ENCODE assay signal across 8 cellular contexts in the genomic region with DNA sequence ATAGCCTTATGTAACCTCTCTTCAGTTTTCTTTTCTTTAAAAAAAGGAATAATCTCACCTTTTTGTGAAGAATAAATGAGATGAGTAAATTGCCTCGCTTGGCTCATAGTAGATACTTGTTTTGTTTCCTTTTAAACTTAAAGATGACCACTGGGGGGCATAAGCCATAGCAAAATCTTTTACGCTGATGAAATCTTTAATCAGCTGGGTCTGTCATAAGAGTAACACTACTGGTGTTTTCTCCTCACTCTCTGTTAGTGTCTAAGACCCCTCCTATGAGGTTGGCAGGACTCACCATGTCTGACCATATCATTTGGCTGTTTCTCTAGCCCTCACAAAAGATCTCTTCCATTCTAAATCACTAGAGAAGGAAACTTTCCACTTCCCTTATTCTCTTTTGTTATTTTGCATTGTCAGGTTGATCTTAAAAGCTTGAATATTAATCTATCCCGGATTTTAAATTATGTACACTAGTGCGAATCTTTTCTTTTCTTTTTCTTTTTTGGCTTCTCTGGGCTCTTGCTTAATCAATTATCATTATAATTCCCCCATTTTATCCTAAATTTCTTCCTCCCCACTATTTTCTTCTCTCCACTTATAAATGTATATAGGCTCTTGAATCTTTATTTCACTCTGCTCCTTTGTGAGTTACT. TPM values are rescaled to one million over a fixed set of nuclear protein-coding genes. Genes with fewer than 3 reads are reported as not detected.
A peak's percentile ranks its signal among the peaks of the same experiment; 100 is the strongest.
DNase-seq lines count a peak whose midpoint lies in the region; ATAC-seq and TF ChIP-seq lines count a peak whose summit lies in the region.

No MANE protein-coding gene starts in this region.

- H3K79me2 ChIP-seq in fibroblast of lung (ENCODE audit: control insufficient read depth, insufficient read depth, low read length), result no peaks in the 10 kb centered on the region

- H3K4me3 ChIP-seq in BE2C (ENCODE audit: low read depth, low read length) (no peak overlapping the region), RWPE2 (ENCODE audit: severe bottlenecking) (no peak overlapping the region), fibroblast of lung (replicated peaks in 1 of 4; ENCODE audit: control extremely low read depth in 1 of 4, insufficient read depth in 1 of 4, low read depth in 3 of 4, low read length in 4 of 4) (no peak overlapping the region), thoracic aorta (no peak overlapping the region)

- H3K27me3 ChIP-seq in BE2C, result no peaks in the 10 kb centered on the region
- H3K27me3 ChIP-seq in RWPE2 (ENCODE audit: insufficient read depth, poor library complexity, severe bottlenecking), result no peaks in the 10 kb centered on the region
- H3K27me3 ChIP-seq in fibroblast of lung (ENCODE audit: control insufficient read depth, insufficient read depth, low read length), result no peaks in the 10 kb centered on the region
- no peaks in the 10 kb centered on the region for H3K27me3 ChIP-seq in thoracic aorta (replicated peaks; ENCODE audit: insufficient read depth)

- H3K9me3 ChIP-seq in BE2C (no peaks in the 10 kb centered on the region), RWPE2 (ENCODE audit: severe bottlenecking) (no peaks in the 10 kb centered on the region), fibroblast of lung (ENCODE audit: control insufficient read depth, insufficient read depth, low read depth, low read length) (no peaks in the 10 kb centered on the region), thoracic aorta (no peaks in the 10 kb centered on the region)

- H3K27me3 Mint-ChIP-seq in Calu3 (ENCODE audit: unreplicated experiment), result no peaks in the 10 kb centered on the region

- H3K36me3 ChIP-seq in BE2C (no peaks in the 10 kb centered on the region), RWPE2 (ENCODE audit: low read depth) (no peaks in the 10 kb centered on the region), fibroblast of lung (ENCODE audit: control insufficient read depth, insufficient read depth, low read length) (no peaks in the 10 kb centered on the region), thoracic aorta (no peaks in the 10 kb centered on the region)

- no peaks in the 10 kb centered on the region for H3K4me1 ChIP-seq in BE2C
- no peaks in the 10 kb centered on the region for H3K4me1 ChIP-seq in RWPE2 (ENCODE audit: insufficient read depth, poor library complexity, severe bottlenecking)
- H3K4me1 ChIP-seq in fibroblast of lung (ENCODE audit: control insufficient read depth, extremely low read depth, insufficient read depth, low read length), result no peaks in the 10 kb centered on the region
- no peaks in the 10 kb centered on the region for H3K4me1 ChIP-seq in thoracic aorta (ENCODE audit: control insufficient read depth in 1 of 2, low read depth in 2 of 2)

- H4K20me1 ChIP-seq in fibroblast of lung (ENCODE audit: control insufficient read depth, extremely low read depth, insufficient read depth, low read length), result no peaks in the 10 kb centered on the region

- ATAC-seq in RWPE2 (ENCODE audit: low read depth), result peak; percentile 64; the same call in 2 of the 3 replicates
- ATAC-seq in thoracic aorta (ENCODE audit: insufficient number of reproducible peaks, low FRiP score, low read depth), result no peak

- no peak overlapping the region for H3K27ac ChIP-seq in RWPE2 (ENCODE audit: poor library complexity, severe bottlenecking)
- H3K27ac ChIP-seq in fibroblast of lung (ENCODE audit: insufficient read depth, low read length), result no peak overlapping the region
- H3K27ac ChIP-seq in thoracic aorta, result no peak overlapping the region

- no peak overlapping the region for H3K4me3 Mint-ChIP-seq in Calu3 (ENCODE audit: low read depth, unreplicated experiment)

- no peak overlapping the region for H3K9ac ChIP-seq in fibroblast of lung (ENCODE audit: insufficient read depth, low read length)

- H3K36me3 Mint-ChIP-seq in Calu3 (ENCODE audit: insufficient read depth, unreplicated experiment), result no peaks in the 10 kb centered on the region

- intact Hi-C loops in Calu3 (cut with micrococcal nuclease; ENCODE audit: unreplicated experiment), result no loop called here

- H3K4me2 ChIP-seq in fibroblast of lung (ENCODE audit: extremely low read depth, insufficient read depth, low read length), result no peak overlapping the region

- no peaks in the 10 kb centered on the region for H3K4me1 Mint-ChIP-seq in Calu3 (ENCODE audit: low read depth, unreplicated experiment)

- peak; percentile 51 for TF ChIP-seq CTCF in BE2C (IDR thresholded peaks at IDR 0.05; ENCODE audit: low read depth, low read length)
- TF ChIP-seq CTCF in GM20000 (IDR thresholded peaks at IDR 0.05; ENCODE audit: extremely low read depth, missing control alignments), result no peak
- TF ChIP-seq CTCF in RWPE2 (IDR thresholded peaks at IDR 0.05; ENCODE audit: poor library complexity, severe bottlenecking), result peak; percentile 63
- TF ChIP-seq CTCF in fibroblast of lung (conservative IDR thresholded peaks at IDR 0.05 in 1 of 2, IDR thresholded peaks at IDR 0.05 in 1 of 2; ENCODE audit: low read depth in 1 of 2, low read length in 2 of 2), result peak; percentile 25 to 47
- peak; percentile 13 for TF ChIP-seq CTCF in thoracic aorta (IDR thresholded peaks at IDR 0.05)
- TF ChIP-seq CTCF in Calu3 (IDR thresholded peaks at IDR 0.05; ENCODE audit: unreplicated experiment), result no peak

- no TSS peak for BruUV-seq in Calu3 (replicated peaks; lab: Mats Ljungman, UMichigan)

- H2AFZ ChIP-seq in fibroblast of lung (ENCODE audit: low read length), result no peak overlapping the region

- no peak overlapping the region for H3K27ac Mint-ChIP-seq in Calu3 (ENCODE audit: unreplicated experiment)

- no peak for DNase-seq in BE2C
- DNase-seq in GM20000 (ENCODE audit: low spot score), result peak; percentile 30
- DNase-seq in RWPE2 (ENCODE audit: low spot score), result no peak
- DNase-seq in fibroblast of lung (ENCODE audit: low read depth in 2 of 2), result peak; percentile 39 to 73
- no peak for DNase-seq in thoracic aorta (ENCODE audit: low spot score)
- DNase-seq in NCI-H1417 (lab: John Stamatoyannopoulos, UW), result no peak
- no peak for DNase-seq in Calu3
- no peak for DNase-seq in glomerular visceral epithelial cell (ENCODE audit: extremely low spot score)

- no peaks in the 10 kb centered on the region for H3K9me3 Mint-ChIP-seq in Calu3 (ENCODE audit: low read depth, unreplicated experiment)

- CTCF ChIA-PET in Calu3 (lab: Charles Lee), result no interaction called here

RNA-seq across cellular contexts. Expression of a gene that starts 12.5 kb away (rescaled TPM):
- 5.3 TPM for polyA plus RNA-seq in BE2C (2012; ENCODE audit: insufficient read depth, insufficient read length, low read depth)
- 0.50 and 0.77 TPM in 2 replicates for total RNA-seq in fibroblast of lung
- 0.27 and 0.34 TPM in 2 replicates for polyA plus RNA-seq in fibroblast of lung
- polyA plus RNA-seq in fibroblast of lung (2012), result 1.2 and 1.6 TPM in 2 replicates
- polyA minus RNA-seq in fibroblast of lung (ENCODE audit: low replicate concordance), result 7.2 TPM in 1 of 2 replicates, not detected in the other
- total RNA-seq in thoracic aorta, result under 1 TPM; 0.56 to 0.95 TPM
- 0.66 and 1.2 TPM in 2 replicates for total RNA-seq in Calu3 (2022)

RNA-seq across cellular contexts. Expression of a gene that starts 13.0 kb away (rescaled TPM):
- polyA plus RNA-seq in BE2C (2012; ENCODE audit: insufficient read depth, insufficient read length, low read depth), result 7.4 TPM
- total RNA-seq in fibroblast of lung, result 1.8 and 2.3 TPM in 2 replicates
- 0.35 and 0.60 TPM in 2 replicates for polyA plus RNA-seq in fibroblast of lung
- 0.92 and 1.7 TPM in 2 replicates for polyA plus RNA-seq in fibroblast of lung (2012)
- 0.96 and 1.0 TPM in 2 replicates for polyA minus RNA-seq in fibroblast of lung (ENCODE audit: low replicate concordance)
- 1 to 10 TPM; 1.8 to 5.0 TPM for total RNA-seq in thoracic aorta
- 3.2 and 3.6 TPM in 2 replicates for total RNA-seq in Calu3 (2022)

RNA-seq across cellular contexts. Expression of a gene that starts 21.8 kb away (rescaled TPM):
- polyA plus RNA-seq in BE2C (2012; ENCODE audit: insufficient read depth, insufficient read length, low read depth), result 0.80 TPM
- total RNA-seq in fibroblast of lung (3.9 and 7.1 TPM in 2 replicates), thoracic aorta (10 to 100 TPM in 1 of 2 donors, 1 to 10 TPM in 1; 8.3 to 18.7 TPM), Calu3 (2022) (0.14 TPM in 1 of 2 replicates, not detected in the other)
- 10.3 and 14.6 TPM in 2 replicates for polyA plus RNA-seq in fibroblast of lung
- 11.8 and 13.9 TPM in 2 replicates for polyA plus RNA-seq in fibroblast of lung (2012)
- 18.1 and 29.0 TPM in 2 replicates for polyA minus RNA-seq in fibroblast of lung (ENCODE audit: low replicate concordance)

RNA-seq across cellular contexts. Expression of a gene that starts 29.6 kb away (rescaled TPM):
- 0.99 TPM for polyA plus RNA-seq in BE2C (2012; ENCODE audit: insufficient read depth, insufficient read length, low read depth)
- total RNA-seq in fibroblast of lung, result not detected in 2 replicates
- not detected in 2 replicates for polyA plus RNA-seq in fibroblast of lung
- 0.30 TPM in 1 of 2 replicates, not detected in the other for polyA plus RNA-seq in fibroblast of lung (2012)
- polyA minus RNA-seq in fibroblast of lung (ENCODE audit: low replicate concordance), result not detected in 2 replicates
- under 1 TPM in 1 of 2 donors, not detected in 1; 0.78 TPM for total RNA-seq in thoracic aorta
- total RNA-seq in Calu3 (2022), result not detected in 2 replicates

RNA-seq across cellular contexts. Expression of a gene that starts 31.7 kb away (rescaled TPM):
- polyA plus RNA-seq in BE2C (2012; ENCODE audit: insufficient read depth, insufficient read length, low read depth), result 38.3 TPM
- total RNA-seq in fibroblast of lung (5.6 and 5.9 TPM in 2 replicates), thoracic aorta (10 to 100 TPM; 14.0 to 18.0 TPM), Calu3 (2022) (17.4 and 17.5 TPM in 2 replicates)
- polyA plus RNA-seq in fibroblast of lung, result 1.9 and 2.4 TPM in 2 replicates
- polyA plus RNA-seq in fibroblast of lung (2012), result 8.7 and 14.1 TPM in 2 replicates
- 18.5 and 29.7 TPM in 2 replicates for polyA minus RNA-seq in fibroblast of lung (ENCODE audit: low replicate concordance)

Comparison
In these comparisons a context has a peak if more than half of its experiments do, and no peak if none do; other contexts are left out.
1. DNase-seq: peak in GM20000 (single experiment) and fibroblast of lung (2 of 2); none in BE2C (single experiment), RWPE2 (single experiment), thoracic aorta (single experiment), NCI-H1417 (0 of 3), Calu3 (single experiment) and glomerular visceral epithelial cell (single experiment).
2. CTCF ChIP-seq: peak in BE2C (single experiment), RWPE2 (single experiment), fibroblast of lung (2 of 2) and thoracic aorta (single experiment); none in GM20000 (single experiment) and Calu3 (single experiment).